ENCODE assay signal across 8 cellular contexts in genomic region chr1:6599141-6599975, GRCh38. TPM values are rescaled to one million over a fixed set of nuclear protein-coding genes. Genes with fewer than 3 reads are reported as not detected.
A peak's percentile ranks its signal among the peaks of the same experiment; 100 is the strongest.
DNase-seq lines count a peak whose midpoint lies in the region; ATAC-seq and TF ChIP-seq lines count a peak whose summit lies in the region.

No MANE protein-coding gene starts in this region.

- ATAC-seq in GM18519 (IDR thresholded peaks at IDR 0.05; ENCODE audit: low FRiP score, unreplicated experiment) (no peak), GM18858 (IDR thresholded peaks at IDR 0.05; ENCODE audit: unreplicated experiment) (no peak), aorta (ENCODE audit: low FRiP score) (no peak)

- 75 to 79% methylated on average over 29 to 31 of the region's 31 CpGs for WGBS in GM23248 (ENCODE audit: low coverage in 1 of 2, low lambda C conversion rate in 2 of 2, missing lambda C conversion rate in 2 of 2), 2 experiments
- WGBS in neuronal stem cell (ENCODE audit: extremely low coverage in 2 of 2, insufficient read length in 2 of 2, insufficient replicate concordance in 1 of 2), 2 donors: no CpG with 5 or more reads among the region's 31 CpGs
- WGBS in aorta, 2 donors: 86% methylated on average over 31 of the region's 31 CpGs

- peak overlapping the region; percentile 87 for H3K4me3 ChIP-seq in GM23248
- H3K4me3 ChIP-seq in colonic mucosa: peak overlapping the region; percentile 94
- no peak overlapping the region for H3K4me3 ChIP-seq in neuronal stem cell (ENCODE audit: low read length in 2 of 2)
- peak overlapping the region in 1 of 2 donors; percentile 70 for H3K4me3 ChIP-seq in aorta (ENCODE audit: low read length in 2 of 2)

- H3K14ac ChIP-seq in neuronal stem cell (ENCODE audit: low read length): no peak overlapping the region

- H2BK12ac ChIP-seq in neuronal stem cell (ENCODE audit: low read length): no peak overlapping the region

- in situ Hi-C loops in GM23248 (cut with MboI): no loop called here

- H3K9me3 ChIP-seq in GM23248 (ENCODE audit: low read depth) (no peaks in the 10 kb centered on the region), colonic mucosa (no peaks in the 10 kb centered on the region), neuronal stem cell (replicated peaks in 1 of 2; ENCODE audit: control insufficient read depth in 2 of 2, insufficient read depth in 1 of 2, low read depth in 1 of 2, low read length in 2 of 2) (no peaks in the 10 kb centered on the region), aorta (ENCODE audit: control insufficient read depth, low read length) (no peaks in the 10 kb centered on the region)

- no peak overlapping the region for H3K18ac ChIP-seq in neuronal stem cell (ENCODE audit: low read length)

- H3K9me2 ChIP-seq in GM23248 (ENCODE audit: insufficient read depth): no peaks in the 10 kb centered on the region

- no peak overlapping the region for H2BK120ac ChIP-seq in neuronal stem cell (ENCODE audit: low read depth, low read length)

- no peak overlapping the region for H2BK15ac ChIP-seq in neuronal stem cell (ENCODE audit: low read length)

- H2AK5ac ChIP-seq in neuronal stem cell (ENCODE audit: low read depth, low read length): no peak overlapping the region

- TF ChIP-seq CTCF in VCaP (conservative IDR thresholded peaks at IDR 0.05): no peak
- no peak for TF ChIP-seq CTCF in colonic mucosa (IDR thresholded peaks at IDR 0.05)

- H3K27me3 ChIP-seq in GM23248 (replicated peaks; ENCODE audit: insufficient read depth): no peaks in the 10 kb centered on the region
- H3K27me3 ChIP-seq in colonic mucosa: no peaks in the 10 kb centered on the region
- H3K27me3 ChIP-seq in neuronal stem cell (ENCODE audit: control insufficient read depth in 3 of 3, insufficient read depth in 3 of 3, low read depth in 1 of 3, low read length in 3 of 3): peaks cover 0 to 6% (median 0%) of the 10 kb centered on the region in 3 experiments
- H3K27me3 ChIP-seq in aorta (ENCODE audit: control insufficient read depth in 1 of 2, insufficient read depth in 2 of 2, low read length in 1 of 2): peaks cover 0 to 2% of the 10 kb centered on the region in 2 donors

- H3K23ac ChIP-seq in neuronal stem cell (ENCODE audit: low read depth, low read length, poor library complexity): peak overlapping the region; percentile 37

- peaks cover 21% of the 10 kb centered on the region for H3F3A ChIP-seq in GM23248 (ENCODE audit: insufficient read depth)

- DNase-seq in GM23248: peak; percentile 48
- no peak for DNase-seq in colonic mucosa
- DNase-seq in neuronal stem cell (ENCODE audit: low spot score): no peak
- no peak for DNase-seq in aorta
- no peak for DNase-seq in SK-N-DZ (ENCODE audit: low spot score)

- no peak overlapping the region for H2BK5ac ChIP-seq in neuronal stem cell (ENCODE audit: low read length)

- H4K20me1 ChIP-seq in GM23248 (ENCODE audit: insufficient read depth): no peaks in the 10 kb centered on the region; the same call in 1 of the 2 replicates

- peak overlapping the region; percentile 99 for H3K27ac ChIP-seq in GM23248
- peak overlapping the region; percentile 86; the same call in 1 of the 2 replicates for H3K27ac ChIP-seq in VCaP
- H3K27ac ChIP-seq in colonic mucosa: no peak overlapping the region
- no peak overlapping the region for H3K27ac ChIP-seq in neuronal stem cell (replicated peaks; ENCODE audit: low read length)
- peak overlapping the region in 1 of 2 donors; percentile 14 for H3K27ac ChIP-seq in aorta (ENCODE audit: low read depth in 1 of 2, low read length in 2 of 2)

- no peak overlapping the region for H4K8ac ChIP-seq in neuronal stem cell (ENCODE audit: low read depth, low read length)

- intact Hi-C loops in colonic mucosa (cut with DNase I) (no loop called here), aorta (cut with DNase I) (no loop called here)

- no peak overlapping the region for H3K4ac ChIP-seq in neuronal stem cell (ENCODE audit: low read length)

- peaks cover 78% of the 10 kb centered on the region for H3K79me2 ChIP-seq in GM23248 (ENCODE audit: insufficient read depth)

- H3K4me1 ChIP-seq in GM23248 (ENCODE audit: insufficient read depth) (peaks cover 17% of the 10 kb centered on the region), colonic mucosa (peaks cover 10% of the 10 kb centered on the region), neuronal stem cell (ENCODE audit: control insufficient read depth in 2 of 2, insufficient read depth in 1 of 2, low read depth in 1 of 2, low read length in 2 of 2) (peaks cover 17% of the 10 kb centered on the region in 2 donors), aorta (ENCODE audit: control insufficient read depth in 1 of 2, insufficient read depth in 2 of 2, low read length in 2 of 2) (no peaks in the 10 kb centered on the region)

- H3K79me1 ChIP-seq in neuronal stem cell (ENCODE audit: low read depth, low read length): peaks cover 21% of the 10 kb centered on the region

- no peak overlapping the region for H4K91ac ChIP-seq in neuronal stem cell (ENCODE audit: low read depth, low read length, poor library complexity)

- H3K4me2 ChIP-seq in GM23248 (ENCODE audit: unreplicated experiment) (peak overlapping the region; percentile 86), neuronal stem cell (ENCODE audit: insufficient read depth, low read length, poor library complexity, severe bottlenecking) (peak overlapping the region; percentile 37)

- H3K9ac ChIP-seq in GM23248 (peak overlapping the region; percentile 97), colonic mucosa (ENCODE audit: low read depth in 2 of 2, low read length in 2 of 2) (peak overlapping the region; percentile 1 to 55), neuronal stem cell (ENCODE audit: low read depth, low read length, poor library complexity) (peak overlapping the region; percentile 63)

- H3K36me3 ChIP-seq in GM23248 (ENCODE audit: low read depth): peaks cover 22% of the 10 kb centered on the region
- H3K36me3 ChIP-seq in colonic mucosa: no peaks in the 10 kb centered on the region
- peaks cover 28 to 49% of the 10 kb centered on the region in 2 donors for H3K36me3 ChIP-seq in neuronal stem cell (replicated peaks in 1 of 2; ENCODE audit: control insufficient read depth in 2 of 2, insufficient read depth in 2 of 2, low read length in 2 of 2)
- H3K36me3 ChIP-seq in aorta (ENCODE audit: control insufficient read depth in 1 of 2, insufficient read depth in 2 of 2, low read length in 1 of 2): peaks cover 0 to 12% of the 10 kb centered on the region in 2 donors

- H2AFZ ChIP-seq in GM23248 (no peak overlapping the region), neuronal stem cell (ENCODE audit: low read length) (no peak overlapping the region)

RNA-seq across cellular contexts. Expression of gene KLHL21, which starts 3.3 kb away (rescaled TPM):
- total RNA-seq in GM23248 (2014; rRNA removed; shearing (Covaris generic)): 39.3 and 52.9 TPM in 2 replicates
- polyA plus RNA-seq in GM23248 (2016; fragmentation: Nextera tagmentation; extraction: Ambion mirVana) (16.6 and 17.7 TPM in 2 replicates), aorta (10 to 100 TPM; 10.8 to 38.0 TPM)
- total RNA-seq in colonic mucosa (1 to 10 TPM; 9.4 TPM), aorta (10 to 100 TPM; 37.5 to 38.3 TPM)
- polyA plus RNA-seq in neuronal stem cell (2013, experiment 1 of 2): 4.7 TPM
- 4.8 TPM for polyA plus RNA-seq in neuronal stem cell (2013, experiment 2 of 2)
- polyA plus RNA-seq in SK-N-DZ (2014; cell fraction: cytosol; rRNA removed): 20.7 and 21.6 TPM in 2 replicates
- 17.5 and 18.7 TPM in 2 replicates for polyA plus RNA-seq in SK-N-DZ (2014; cell fraction: nucleus; rRNA removed)

RNA-seq across cellular contexts. Expression of gene PHF13, which starts 14.2 kb away (rescaled TPM):
- 21.3 and 21.5 TPM in 2 replicates for total RNA-seq in GM23248 (2014; rRNA removed; shearing (Covaris generic))
- polyA plus RNA-seq in GM23248 (2016; fragmentation: Nextera tagmentation; extraction: Ambion mirVana) (11.2 and 11.6 TPM in 2 replicates), aorta (10 to 100 TPM in 1 of 2 donors, 1 to 10 TPM in 1; 3.6 to 10.8 TPM)
- total RNA-seq in colonic mucosa (10 to 100 TPM in 1 of 2 donors, 1 to 10 TPM in 1; 8.0 to 13.4 TPM), aorta (10 to 100 TPM; 19.0 to 19.3 TPM)
- polyA plus RNA-seq in neuronal stem cell (2013, experiment 1 of 2): 25.0 TPM
- 25.4 TPM for polyA plus RNA-seq in neuronal stem cell (2013, experiment 2 of 2)
- 15.1 and 16.2 TPM in 2 replicates for polyA plus RNA-seq in SK-N-DZ (2014; cell fraction: cytosol; rRNA removed)
- polyA plus RNA-seq in SK-N-DZ (2014; cell fraction: nucleus; rRNA removed): 9.7 and 12.2 TPM in 2 replicates

RNA-seq across cellular contexts. Expression of gene ZBTB48, which starts 19.6 kb away (rescaled TPM):
- total RNA-seq in GM23248 (2014; rRNA removed; shearing (Covaris generic)): 16.4 and 31.7 TPM in 2 replicates
- polyA plus RNA-seq in GM23248 (2016; fragmentation: Nextera tagmentation; extraction: Ambion mirVana) (11.2 and 15.4 TPM in 2 replicates), aorta (100 to 1,000 TPM in 1 of 2 donors, 10 to 100 TPM in 1; 25.2 to 204 TPM)
- total RNA-seq in colonic mucosa (10 to 100 TPM; 37.0 to 44.5 TPM), aorta (10 to 100 TPM; 20.6 to 29.9 TPM)
- polyA plus RNA-seq in neuronal stem cell (2013, experiment 1 of 2): 18.4 TPM
- 16.7 TPM for polyA plus RNA-seq in neuronal stem cell (2013, experiment 2 of 2)
- polyA plus RNA-seq in SK-N-DZ (2014; cell fraction: cytosol; rRNA removed): 15.2 and 15.9 TPM in 2 replicates
- polyA plus RNA-seq in SK-N-DZ (2014; cell fraction: nucleus; rRNA removed): 47.5 and 55.6 TPM in 2 replicates

RNA-seq across cellular contexts. Expression of gene THAP3, which starts 25.3 kb away (rescaled TPM):
- total RNA-seq in GM23248 (2014; rRNA removed; shearing (Covaris generic)): 14.5 and 18.8 TPM in 2 replicates
- 19.0 and 19.5 TPM in 2 replicates for polyA plus RNA-seq in GM23248 (2016; fragmentation: Nextera tagmentation; extraction: Ambion mirVana)
- total RNA-seq in colonic mucosa: 10 to 100 TPM in 1 of 2 donors, 1 to 10 TPM in 1; 9.1 to 18.2 TPM
- 25.4 TPM for polyA plus RNA-seq in neuronal stem cell (2013, experiment 1 of 2)
- 26.7 TPM for polyA plus RNA-seq in neuronal stem cell (2013, experiment 2 of 2)
- 10 to 100 TPM; 11.0 to 21.2 TPM for total RNA-seq in aorta
- 10 to 100 TPM; 20.8 to 44.1 TPM for polyA plus RNA-seq in aorta
- 30.8 and 36.8 TPM in 2 replicates for polyA plus RNA-seq in SK-N-DZ (2014; cell fraction: cytosol; rRNA removed)
- 23.5 and 46.2 TPM in 2 replicates for polyA plus RNA-seq in SK-N-DZ (2014; cell fraction: nucleus; rRNA removed)

RNA-seq across cellular contexts. Expression of gene TAS1R1, which starts 44.3 kb away (rescaled TPM):
- total RNA-seq in GM23248 (2014; rRNA removed; shearing (Covaris generic)): not detected in 2 replicates
- polyA plus RNA-seq in GM23248 (2016; fragmentation: Nextera tagmentation; extraction: Ambion mirVana) (not detected in 2 replicates), aorta (1 to 10 TPM in 1 of 2 donors, not detected in 1; 1.3 TPM)
- total RNA-seq in colonic mucosa (not detected), aorta (not detected)
- not detected for polyA plus RNA-seq in neuronal stem cell (2013, experiment 1 of 2)
- not detected for polyA plus RNA-seq in neuronal stem cell (2013, experiment 2 of 2)
- polyA plus RNA-seq in SK-N-DZ (2014; cell fraction: cytosol; rRNA removed): 0.46 TPM in 1 of 2 replicates, not detected in the other
- not detected in 2 replicates for polyA plus RNA-seq in SK-N-DZ (2014; cell fraction: nucleus; rRNA removed)

Comparison
In these comparisons a context has a peak if more than half of its experiments do, and no peak if none do; other contexts are left out.
1. H3K27ac ChIP-seq: peak in GM23248 (single experiment) and VCaP (single experiment); none in colonic mucosa (single experiment) and neuronal stem cell (single experiment).
2. H3K4me3 ChIP-seq: peak in GM23248 (single experiment) and colonic mucosa (single experiment); none in neuronal stem cell (0 of 2).
3. H3K9ac ChIP-seq: peak in every context shown above with its lines; median percentile 97 in GM23248; 63 in neuronal stem cell; 28 in colonic mucosa.